ENCODE assay signal across 27 cellular contexts in genomic region chr9:2863831-2864230, GRCh38.
"Had no signal": no experiment of that assay in that cellular context is flagged by ENCODE, and none has a peak within 500 bp of the region (broad histone marks: within the 10 kb centered on the region; RNA-seq: fewer than 3 reads in every experiment).

No MANE protein-coding gene starts in this region.

- H3K36me3 ChIP-seq: stomach, suprapubic skin, thoracic aorta, thyroid gland, tibial artery, tibial nerve, transverse colon, upper lobe of left lung, upper lobe of right lung, uterus, vagina had no signal

- H3K27me3 ChIP-seq: stomach, suprapubic skin, testis, thyroid gland, tibial artery, tibial nerve, transverse colon, upper lobe of left lung, upper lobe of right lung, uterus, vagina had no signal

- ATAC-seq: stimulated activated effector memory CD8-positive, alpha-beta T cell treated with anti-CD3 and anti-CD28 coated beads, Interleukin-12 subunit alpha, Interleukin-12 subunit beta, amount 100 ng/mL, for 72 hours; stimulated activated memory B cell treated with anti-CD40 and anti-IgM and Interleukin-4, amounts not matched to agents 10 μg/mL and 1 μg/mL and 100 μg/mL, for 72 hours; stimulated activated naive B cell treated with anti-CD40 and anti-IgM and Interleukin-4, amounts not matched to agents 10 μg/mL and 1 μg/mL and 100 μg/mL, for 72 hours; stimulated activated naive CD8-positive, alpha-beta T cell treated with anti-CD3 and anti-CD28 coated beads, Interleukin-15, amount 100 ng/mL, for 72 hours; stimulated activated naive CD8-positive, alpha-beta T cell treated with anti-CD3 and anti-CD28 coated beads, Interleukin-15, Interleukin-2, amounts not matched to agents 100 U/mL and 50 U/mL, for 24 hours; upper lobe of right lung had no signal

- H3K27ac ChIP-seq: stomach, suprapubic skin, testis, thoracic aorta, thyroid gland, tibial artery, tibial nerve, transverse colon, upper lobe of left lung, upper lobe of right lung, uterus, vagina had no signal

- H3K9me3 ChIP-seq: stomach, suprapubic skin, testis, thoracic aorta, thyroid gland, tibial artery, tibial nerve, transverse colon, upper lobe of left lung, upper lobe of right lung, uterus, vagina had no signal

- H3K4me3 ChIP-seq: stomach, suprapubic skin, testis, thoracic aorta, thyroid gland, tibial artery, tibial nerve, transverse colon, upper lobe of left lung, upper lobe of right lung, uterus, vagina had no signal

- DNase-seq: stimulated activated CD4-positive, alpha-beta T cell treated with anti-CD3 and anti-CD28 coated beads, Interleukin-2, amount 100 ng/mL, for 48 hours; stimulated activated CD4-positive, alpha-beta T cell treated with anti-CD3 and anti-CD28 coated beads, Interleukin-4, amount 100 ng/mL, for 1 hour; stimulated activated CD4-positive, alpha-beta T cell treated with anti-CD3 and anti-CD28 coated beads, Interleukin-4, amount 100 ng/mL, for 24 hours; stimulated activated CD4-positive, alpha-beta T cell treated with anti-CD3 and anti-CD28 coated beads, Interleukin-4, amount 100 ng/mL, for 4 hours; stimulated activated CD8-positive, alpha-beta memory T cell treated with anti-CD3 and anti-CD28 coated beads, Interleukin-4, amount 100 ng/mL, for 48 hours; stimulated activated naive B cell treated with anti-CD40 and anti-IgM and Interleukin-4, amounts not matched to agents 10 μg/mL and 1 μg/mL and 100 μg/mL, for 72 hours; stimulated activated naive CD4-positive, alpha-beta T cell; stimulated activated naive CD4-positive, alpha-beta T cell treated with Interleukin-2 at 50 U/mL for 16 hours; stimulated activated naive CD8-positive, alpha-beta T cell treated with anti-CD3 and anti-CD28 coated beads, Interleukin-15, amount 100 ng/mL, for 72 hours; stimulated activated naive CD8-positive, alpha-beta T cell treated with anti-CD3 and anti-CD28 coated beads, Interleukin-15, Interleukin-2, amounts not matched to agents 100 U/mL and 50 U/mL, for 24 hours; stomach; substantia nigra; testis; thyroid gland; tibial artery; transverse colon; trophoblast cell; upper lobe of right lung; uterus had no signal

- H3K4me1 ChIP-seq: stomach, suprapubic skin, testis, thyroid gland, tibial artery, tibial nerve, transverse colon, upper lobe of left lung, upper lobe of right lung, uterus, vagina had no signal

- FAIRE-seq: urothelium cell line had no signal
